ENCODE assay signal across 1 cellular context in the genomic region with DNA sequence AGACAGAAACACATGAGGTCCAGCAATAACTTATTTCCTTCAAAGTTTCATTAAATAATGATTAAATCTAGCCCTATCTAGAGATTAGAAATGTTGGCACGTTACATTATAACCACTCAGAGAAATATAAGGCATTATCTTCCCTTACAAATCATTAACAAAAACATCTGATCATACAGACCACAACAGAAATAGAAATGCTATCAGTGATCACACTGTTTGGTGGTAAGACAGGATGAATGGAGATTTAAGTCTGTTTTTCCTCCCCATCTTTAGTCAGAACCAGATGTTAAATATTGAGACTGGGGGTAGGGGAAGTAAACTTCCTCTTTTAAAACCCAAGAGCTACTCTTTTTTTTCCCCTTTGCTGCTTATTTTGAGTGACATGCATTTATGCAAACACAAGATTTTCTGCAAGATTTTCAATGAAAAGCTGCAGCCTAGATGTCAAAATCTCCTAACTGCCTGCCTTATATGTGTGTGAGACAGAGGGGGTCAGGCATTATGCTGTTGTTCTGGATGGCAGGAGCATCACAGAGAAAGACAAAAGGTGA.
A peak's percentile ranks its signal among the peaks of the same experiment; 100 is the strongest.
TF ChIP-seq lines count a peak whose summit lies in the region.

No MANE protein-coding gene starts in this region.

TF ChIP-seq in GM12878, 131 proteins besides CTCF, POLR2A, EP300 and RAD21 (continued from another document):
- TF ChIP-seq, protein P1, sequence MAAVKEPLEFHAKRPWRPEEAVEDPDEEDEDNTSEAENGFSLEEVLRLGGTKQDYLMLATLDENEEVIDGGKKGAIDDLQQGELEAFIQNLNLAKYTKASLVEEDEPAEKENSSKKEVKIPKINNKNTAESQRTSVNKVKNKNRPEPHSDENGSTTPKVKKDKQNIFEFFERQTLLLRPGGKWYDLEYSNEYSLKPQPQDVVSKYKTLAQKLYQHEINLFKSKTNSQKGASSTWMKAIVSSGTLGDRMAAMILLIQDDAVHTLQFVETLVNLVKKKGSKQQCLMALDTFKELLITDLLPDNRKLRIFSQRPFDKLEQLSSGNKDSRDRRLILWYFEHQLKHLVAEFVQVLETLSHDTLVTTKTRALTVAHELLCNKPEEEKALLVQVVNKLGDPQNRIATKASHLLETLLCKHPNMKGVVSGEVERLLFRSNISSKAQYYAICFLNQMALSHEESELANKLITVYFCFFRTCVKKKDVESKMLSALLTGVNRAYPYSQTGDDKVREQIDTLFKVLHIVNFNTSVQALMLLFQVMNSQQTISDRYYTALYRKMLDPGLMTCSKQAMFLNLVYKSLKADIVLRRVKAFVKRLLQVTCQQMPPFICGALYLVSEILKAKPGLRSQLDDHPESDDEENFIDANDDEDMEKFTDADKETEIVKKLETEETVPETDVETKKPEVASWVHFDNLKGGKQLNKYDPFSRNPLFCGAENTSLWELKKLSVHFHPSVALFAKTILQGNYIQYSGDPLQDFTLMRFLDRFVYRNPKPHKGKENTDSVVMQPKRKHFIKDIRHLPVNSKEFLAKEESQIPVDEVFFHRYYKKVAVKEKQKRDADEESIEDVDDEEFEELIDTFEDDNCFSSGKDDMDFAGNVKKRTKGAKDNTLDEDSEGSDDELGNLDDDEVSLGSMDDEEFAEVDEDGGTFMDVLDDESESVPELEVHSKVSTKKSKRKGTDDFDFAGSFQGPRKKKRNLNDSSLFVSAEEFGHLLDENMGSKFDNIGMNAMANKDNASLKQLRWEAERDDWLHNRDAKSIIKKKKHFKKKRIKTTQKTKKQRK (IDR thresholded peaks at IDR 0.05; ENCODE audit: low read depth, low read length), result no peak
- TF ChIP-seq NFIC (IDR thresholded peaks at IDR 0.05; ENCODE audit: low read depth, low read length) (peak; percentile 79), MTA2 (IDR thresholded peaks at IDR 0.05; ENCODE audit: low read depth) (peak; percentile 77), BMI1 (IDR thresholded peaks at IDR 0.05; ENCODE audit: borderline replicate concordance) (peak; percentile 60; the same call in 1 of the 2 replicates), CBX3 (IDR thresholded peaks at IDR 0.05; ENCODE audit: borderline replicate concordance, low read depth) (no peak), PML (IDR thresholded peaks at IDR 0.05; ENCODE audit: low read length) (0 out of 2 replicates have a peak, but pooled peaks have one; percentile 28), SKIL (IDR thresholded peaks at IDR 0.05; ENCODE audit: low read depth, poor library complexity, severe bottlenecking) (peak; percentile 42), ZNF24 (IDR thresholded peaks at IDR 0.05) (0 out of 2 replicates have a peak, but pooled peaks have one; percentile 5), MEF2A (IDR thresholded peaks at IDR 0.05; ENCODE audit: insufficient read depth, low read depth, low read length) (peak; percentile 58; the same call in 1 of the 2 replicates), KLF5 (IDR thresholded peaks at IDR 0.05; ENCODE audit: partially characterized antibody) (no peak), MEF2B (IDR thresholded peaks at IDR 0.05; ENCODE audit: partially characterized antibody, poor library complexity, severe bottlenecking) (peak; percentile 75), ETV6 (conservative IDR thresholded peaks at IDR 0.05 in 1 of 2, IDR thresholded peaks at IDR 0.05 in 1 of 2; ENCODE audit: borderline replicate concordance in 1 of 2, low read depth in 1 of 2) (peak in 1 of 2 experiments; percentile 71; a peak in 1 of 4 replicates), YBX1 (IDR thresholded peaks at IDR 0.05) (no peak), TARDBP (IDR thresholded peaks at IDR 0.05; ENCODE audit: borderline replicate concordance) (no peak), ATF7 (IDR thresholded peaks at IDR 0.05; ENCODE audit: low read depth) (peak; percentile 78), TCF7 (IDR thresholded peaks at IDR 0.05; ENCODE audit: borderline replicate concordance) (no peak), POU2F2 (IDR thresholded peaks at IDR 0.05; ENCODE audit: borderline replicate concordance, low read depth, low read length) (peak; percentile 91; the same call in 2 of the 3 replicates), TCF12 (IDR thresholded peaks at IDR 0.05; ENCODE audit: low read depth, low read length) (0 out of 2 replicates have a peak, but pooled peaks have one; percentile 43), STAT1 (conservative IDR thresholded peaks at IDR 0.05) (no peak), ZNF217 (IDR thresholded peaks at IDR 0.05) (peak; percentile 47; the same call in 1 of the 2 replicates), IKZF2 (IDR thresholded peaks at IDR 0.05) (peak; percentile 68 to 71; a peak in 3 of 4 replicates), ZNF384 (IDR thresholded peaks at IDR 0.05; ENCODE audit: borderline replicate concordance, low read depth, low read length) (peak; percentile 83)
- TF ChIP-seq, protein P2, sequence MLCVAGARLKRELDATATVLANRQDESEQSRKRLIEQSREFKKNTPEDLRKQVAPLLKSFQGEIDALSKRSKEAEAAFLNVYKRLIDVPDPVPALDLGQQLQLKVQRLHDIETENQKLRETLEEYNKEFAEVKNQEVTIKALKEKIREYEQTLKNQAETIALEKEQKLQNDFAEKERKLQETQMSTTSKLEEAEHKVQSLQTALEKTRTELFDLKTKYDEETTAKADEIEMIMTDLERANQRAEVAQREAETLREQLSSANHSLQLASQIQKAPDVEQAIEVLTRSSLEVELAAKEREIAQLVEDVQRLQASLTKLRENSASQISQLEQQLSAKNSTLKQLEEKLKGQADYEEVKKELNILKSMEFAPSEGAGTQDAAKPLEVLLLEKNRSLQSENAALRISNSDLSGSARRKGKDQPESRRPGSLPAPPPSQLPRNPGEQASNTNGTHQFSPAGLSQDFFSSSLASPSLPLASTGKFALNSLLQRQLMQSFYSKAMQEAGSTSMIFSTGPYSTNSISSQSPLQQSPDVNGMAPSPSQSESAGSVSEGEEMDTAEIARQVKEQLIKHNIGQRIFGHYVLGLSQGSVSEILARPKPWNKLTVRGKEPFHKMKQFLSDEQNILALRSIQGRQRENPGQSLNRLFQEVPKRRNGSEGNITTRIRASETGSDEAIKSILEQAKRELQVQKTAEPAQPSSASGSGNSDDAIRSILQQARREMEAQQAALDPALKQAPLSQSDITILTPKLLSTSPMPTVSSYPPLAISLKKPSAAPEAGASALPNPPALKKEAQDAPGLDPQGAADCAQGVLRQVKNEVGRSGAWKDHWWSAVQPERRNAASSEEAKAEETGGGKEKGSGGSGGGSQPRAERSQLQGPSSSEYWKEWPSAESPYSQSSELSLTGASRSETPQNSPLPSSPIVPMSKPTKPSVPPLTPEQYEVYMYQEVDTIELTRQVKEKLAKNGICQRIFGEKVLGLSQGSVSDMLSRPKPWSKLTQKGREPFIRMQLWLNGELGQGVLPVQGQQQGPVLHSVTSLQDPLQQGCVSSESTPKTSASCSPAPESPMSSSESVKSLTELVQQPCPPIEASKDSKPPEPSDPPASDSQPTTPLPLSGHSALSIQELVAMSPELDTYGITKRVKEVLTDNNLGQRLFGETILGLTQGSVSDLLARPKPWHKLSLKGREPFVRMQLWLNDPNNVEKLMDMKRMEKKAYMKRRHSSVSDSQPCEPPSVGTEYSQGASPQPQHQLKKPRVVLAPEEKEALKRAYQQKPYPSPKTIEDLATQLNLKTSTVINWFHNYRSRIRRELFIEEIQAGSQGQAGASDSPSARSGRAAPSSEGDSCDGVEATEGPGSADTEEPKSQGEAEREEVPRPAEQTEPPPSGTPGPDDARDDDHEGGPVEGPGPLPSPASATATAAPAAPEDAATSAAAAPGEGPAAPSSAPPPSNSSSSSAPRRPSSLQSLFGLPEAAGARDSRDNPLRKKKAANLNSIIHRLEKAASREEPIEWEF (IDR thresholded peaks at IDR 0.05; ENCODE audit: insufficient replicate concordance, low read depth, low read length), result peak; percentile 24
- TF ChIP-seq, protein P3, sequence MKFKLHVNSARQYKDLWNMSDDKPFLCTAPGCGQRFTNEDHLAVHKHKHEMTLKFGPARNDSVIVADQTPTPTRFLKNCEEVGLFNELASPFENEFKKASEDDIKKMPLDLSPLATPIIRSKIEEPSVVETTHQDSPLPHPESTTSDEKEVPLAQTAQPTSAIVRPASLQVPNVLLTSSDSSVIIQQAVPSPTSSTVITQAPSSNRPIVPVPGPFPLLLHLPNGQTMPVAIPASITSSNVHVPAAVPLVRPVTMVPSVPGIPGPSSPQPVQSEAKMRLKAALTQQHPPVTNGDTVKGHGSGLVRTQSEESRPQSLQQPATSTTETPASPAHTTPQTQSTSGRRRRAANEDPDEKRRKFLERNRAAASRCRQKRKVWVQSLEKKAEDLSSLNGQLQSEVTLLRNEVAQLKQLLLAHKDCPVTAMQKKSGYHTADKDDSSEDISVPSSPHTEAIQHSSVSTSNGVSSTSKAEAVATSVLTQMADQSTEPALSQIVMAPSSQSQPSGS (IDR thresholded peaks at IDR 0.05; ENCODE audit: low read length), result peak; percentile 74; the same call in 1 of the 2 replicates
- TF ChIP-seq, protein P4, sequence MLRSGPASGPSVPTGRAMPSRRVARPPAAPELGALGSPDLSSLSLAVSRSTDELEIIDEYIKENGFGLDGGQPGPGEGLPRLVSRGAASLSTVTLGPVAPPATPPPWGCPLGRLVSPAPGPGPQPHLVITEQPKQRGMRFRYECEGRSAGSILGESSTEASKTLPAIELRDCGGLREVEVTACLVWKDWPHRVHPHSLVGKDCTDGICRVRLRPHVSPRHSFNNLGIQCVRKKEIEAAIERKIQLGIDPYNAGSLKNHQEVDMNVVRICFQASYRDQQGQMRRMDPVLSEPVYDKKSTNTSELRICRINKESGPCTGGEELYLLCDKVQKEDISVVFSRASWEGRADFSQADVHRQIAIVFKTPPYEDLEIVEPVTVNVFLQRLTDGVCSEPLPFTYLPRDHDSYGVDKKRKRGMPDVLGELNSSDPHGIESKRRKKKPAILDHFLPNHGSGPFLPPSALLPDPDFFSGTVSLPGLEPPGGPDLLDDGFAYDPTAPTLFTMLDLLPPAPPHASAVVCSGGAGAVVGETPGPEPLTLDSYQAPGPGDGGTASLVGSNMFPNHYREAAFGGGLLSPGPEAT (IDR thresholded peaks at IDR 0.05; ENCODE audit: low read depth), result peak; percentile 60; the same call in 1 of the 2 replicates
TF ChIP-seq in GM12878: peak in this region for 31.
